In the genomic region with DNA sequence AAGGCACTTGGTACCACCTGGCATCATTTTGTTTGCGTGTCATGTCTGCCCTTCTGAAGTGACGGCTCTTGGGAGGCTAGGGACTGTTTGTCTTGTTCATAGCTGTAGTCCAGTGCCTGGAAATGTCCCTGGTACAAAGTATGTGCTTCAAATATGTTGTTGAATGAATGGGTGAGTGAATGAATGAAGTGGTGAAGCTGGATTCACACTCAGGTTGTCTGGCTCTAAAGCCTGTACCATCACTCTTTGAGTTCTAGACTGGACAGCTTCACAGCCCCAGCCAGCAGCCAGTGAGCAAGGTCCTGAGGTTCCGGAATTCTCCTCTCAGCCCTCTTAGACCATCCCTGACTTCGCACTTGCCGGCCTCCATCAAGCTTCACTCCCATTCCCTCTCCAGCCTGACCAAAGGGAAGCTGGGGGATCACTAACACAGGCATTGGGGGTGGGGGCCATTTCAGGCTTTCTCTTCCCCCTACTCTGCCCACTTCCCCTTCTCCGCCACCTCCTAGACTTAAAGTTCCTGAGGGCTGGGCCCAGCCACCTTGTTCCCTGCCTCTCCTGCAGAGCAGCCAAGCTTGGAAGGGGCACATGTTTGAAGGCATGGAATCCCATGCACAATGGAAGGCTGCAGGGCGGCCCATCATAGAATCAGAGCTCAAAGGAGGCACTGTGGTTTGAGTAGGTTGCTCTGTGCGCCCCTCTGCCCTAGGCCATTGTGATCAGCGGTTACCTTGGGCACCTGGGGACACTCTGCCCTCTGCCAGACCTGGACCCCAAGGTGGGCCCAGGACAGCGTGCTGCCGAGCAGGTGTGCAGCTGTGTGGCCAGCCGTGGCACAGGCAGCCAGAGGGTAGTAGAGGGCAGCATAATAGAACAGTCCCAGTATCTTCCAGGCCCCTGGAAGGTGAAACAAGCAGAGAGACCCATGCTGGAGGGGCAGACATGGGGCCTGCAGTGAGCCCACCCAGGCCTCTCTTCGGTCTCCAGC, we compare ENCODE assay signal across 17 cellular contexts. TPM values are rescaled to one million over a fixed set of nuclear protein-coding genes. Genes with fewer than 3 reads are reported as not detected.
DNase-seq lines count a peak whose midpoint lies in the region; ATAC-seq, FAIRE-seq and TF ChIP-seq lines count a peak whose summit lies in the region.
"Had no signal": no experiment of that assay in that cellular context is flagged by ENCODE, and none has a peak within 500 bp of the region (broad histone marks: within the 10 kb centered on the region; RNA-seq: fewer than 3 reads in every experiment).

No MANE protein-coding gene starts in this region.

- peak; percentile 13 for DNase-seq in CD1c-positive myeloid dendritic cell (ENCODE audit: extremely low spot score)
- no peak for DNase-seq in HTR-8/SVneo (ENCODE audit: insufficient read length, low spot score)
- DNase-seq in WERI-Rb-1 = no peak
- DNase-seq in neuronal stem cell (ENCODE audit: low spot score) = no peak
- DNase-seq in effector memory CD4-positive, alpha-beta T cell = no peak
- no peak for DNase-seq in substantia nigra (lab: John Stamatoyannopoulos, UW)
- DNase-seq: COR-L47, NCI-H1092, NCI-H146, NCI-H2081, NCI-H510A treated with DMSO at 0.1 percent for 48 hours, Right ventricle myocardium superior had no signal

- no peak overlapping the region for H2BK15ac ChIP-seq in neuronal stem cell (ENCODE audit: low read length)

- FAIRE-seq in HTR-8/SVneo (lab: Jason Lieb, UNC) = peak; percentile 44
- FAIRE-seq: GM19239 had no signal

- H3K14ac ChIP-seq in neuronal stem cell (ENCODE audit: low read length) = peak overlapping the region; percentile 72

- H3K36me3 ChIP-seq in WERI-Rb-1 (peaks cover 71% of the 10 kb centered on the region), neuronal stem cell (replicated peaks in 1 of 2; ENCODE audit: control insufficient read depth in 2 of 2, insufficient read depth in 2 of 2, low read length in 2 of 2) (peaks cover 0 to 61% of the 10 kb centered on the region in 2 donors)
- H3K36me3 ChIP-seq in effector memory CD4-positive, alpha-beta T cell (ENCODE audit: control insufficient read depth, insufficient read depth, low read length) = no peaks in the 10 kb centered on the region

- no peak overlapping the region for H2AFZ ChIP-seq in neuronal stem cell (ENCODE audit: low read length)

- H3K9ac ChIP-seq in neuronal stem cell (ENCODE audit: low read depth, low read length, poor library complexity) = no peak overlapping the region

- no peak overlapping the region for H3K4ac ChIP-seq in neuronal stem cell (ENCODE audit: low read length)

- H3K79me1 ChIP-seq in neuronal stem cell (ENCODE audit: low read depth, low read length) = no peaks in the 10 kb centered on the region

- H3K27me3 ChIP-seq in WERI-Rb-1 (ENCODE audit: insufficient read depth, low read depth, severe bottlenecking) (no peaks in the 10 kb centered on the region), neuronal stem cell (ENCODE audit: control insufficient read depth in 3 of 3, insufficient read depth in 3 of 3, low read depth in 1 of 3, low read length in 3 of 3) (no peaks in the 10 kb centered on the region)
- H3K27me3 ChIP-seq in effector memory CD4-positive, alpha-beta T cell (replicated peaks; ENCODE audit: control insufficient read depth, insufficient read depth, low read length, poor library complexity, severe bottlenecking) = no peaks in the 10 kb centered on the region

- H3K27ac ChIP-seq in WERI-Rb-1 (peak overlapping the region; percentile 23; the same call in 1 of the 2 replicates), neuronal stem cell (replicated peaks; ENCODE audit: low read length) (no peak overlapping the region), substantia nigra (ENCODE audit: low read depth, low read length, poor library complexity, severe bottlenecking) (no peak overlapping the region)
- no peak overlapping the region for H3K27ac ChIP-seq in effector memory CD4-positive, alpha-beta T cell (ENCODE audit: insufficient read depth, low read length, poor library complexity, severe bottlenecking)
- H3K27ac ChIP-seq: HL-60 had no signal

- H3K9me3 ChIP-seq in WERI-Rb-1 (ENCODE audit: severe bottlenecking) = no peaks in the 10 kb centered on the region
- no peaks in the 10 kb centered on the region for H3K9me3 ChIP-seq in neuronal stem cell (replicated peaks in 1 of 2; ENCODE audit: control insufficient read depth in 2 of 2, insufficient read depth in 1 of 2, low read depth in 1 of 2, low read length in 2 of 2)
- H3K9me3 ChIP-seq in effector memory CD4-positive, alpha-beta T cell (ENCODE audit: control insufficient read depth, low read length) = no peaks in the 10 kb centered on the region

- H3K4me2 ChIP-seq in neuronal stem cell (ENCODE audit: insufficient read depth, low read length, poor library complexity, severe bottlenecking) = no peak overlapping the region

- H3K23ac ChIP-seq in neuronal stem cell (ENCODE audit: low read depth, low read length, poor library complexity) = peak overlapping the region; percentile 38

- H2BK5ac ChIP-seq in neuronal stem cell (ENCODE audit: low read length) = no peak overlapping the region

- H2AK5ac ChIP-seq in neuronal stem cell (ENCODE audit: low read depth, low read length) = peak overlapping the region; percentile 67

- WGBS in neuronal stem cell (ENCODE audit: extremely low coverage in 2 of 2, insufficient read length in 2 of 2, insufficient replicate concordance in 1 of 2), 2 donors = no CpG with 5 or more reads among the region's 13 CpGs

- H2BK120ac ChIP-seq in neuronal stem cell (ENCODE audit: low read depth, low read length) = no peak overlapping the region

- H3K4me3 ChIP-seq in WERI-Rb-1 (ENCODE audit: low read depth, low read length) = no peak overlapping the region
- H3K4me3 ChIP-seq in neuronal stem cell (ENCODE audit: low read length in 2 of 2) = no peak overlapping the region
- no peak overlapping the region for H3K4me3 ChIP-seq in effector memory CD4-positive, alpha-beta T cell (ENCODE audit: insufficient read depth, low read depth, low read length, poor library complexity, severe bottlenecking)

- H3K18ac ChIP-seq in neuronal stem cell (ENCODE audit: low read length) = peak overlapping the region; percentile 16

- H3K4me1 ChIP-seq in neuronal stem cell (ENCODE audit: control insufficient read depth in 2 of 2, insufficient read depth in 1 of 2, low read depth in 1 of 2, low read length in 2 of 2) = peaks cover 13% of the 10 kb centered on the region in 2 donors
- no peaks in the 10 kb centered on the region for H3K4me1 ChIP-seq in effector memory CD4-positive, alpha-beta T cell (ENCODE audit: control insufficient read depth, insufficient read depth, low read length, poor library complexity, severe bottlenecking)

- no peak for TF ChIP-seq CTCF in WERI-Rb-1 (IDR thresholded peaks at IDR 0.05; ENCODE audit: low read depth, low read length)

- no peak overlapping the region for H4K91ac ChIP-seq in neuronal stem cell (ENCODE audit: low read depth, low read length, poor library complexity)

- H4K8ac ChIP-seq in neuronal stem cell (ENCODE audit: low read depth, low read length) = no peak overlapping the region

- no peak overlapping the region for H2BK12ac ChIP-seq in neuronal stem cell (ENCODE audit: low read length)

- no peak for ATAC-seq in HG03469 (IDR thresholded peaks at IDR 0.05; ENCODE audit: unreplicated experiment)
- ATAC-seq: Panc1 had no signal

RNA-seq across cellular contexts. Expression of gene STRA6, which starts 7.7 kb away (rescaled TPM):
- 3.9 TPM for polyA plus RNA-seq in neuronal stem cell (2013, experiment 1 of 2)
- 3.4 TPM for polyA plus RNA-seq in neuronal stem cell (2013, experiment 2 of 2)
- polyA plus RNA-seq: CD14-positive monocyte had no signal

RNA-seq across cellular contexts. Expression of gene ISLR, which starts 21.4 kb away (rescaled TPM):
- 0.56 TPM for polyA plus RNA-seq in neuronal stem cell (2013, experiment 1 of 2)
- 0.73 TPM for polyA plus RNA-seq in neuronal stem cell (2013, experiment 2 of 2)
- polyA plus RNA-seq: CD14-positive monocyte had no signal

RNA-seq across cellular contexts. Expression of gene CCDC33, which starts 41.3 kb away (rescaled TPM):
- 1.3 TPM for polyA plus RNA-seq in neuronal stem cell (2013, experiment 1 of 2)
- 1.1 TPM for polyA plus RNA-seq in neuronal stem cell (2013, experiment 2 of 2)
- polyA plus RNA-seq: CD14-positive monocyte had no signal
